14 cellular contexts compared by ENCODE assay signal in the genomic region with DNA sequence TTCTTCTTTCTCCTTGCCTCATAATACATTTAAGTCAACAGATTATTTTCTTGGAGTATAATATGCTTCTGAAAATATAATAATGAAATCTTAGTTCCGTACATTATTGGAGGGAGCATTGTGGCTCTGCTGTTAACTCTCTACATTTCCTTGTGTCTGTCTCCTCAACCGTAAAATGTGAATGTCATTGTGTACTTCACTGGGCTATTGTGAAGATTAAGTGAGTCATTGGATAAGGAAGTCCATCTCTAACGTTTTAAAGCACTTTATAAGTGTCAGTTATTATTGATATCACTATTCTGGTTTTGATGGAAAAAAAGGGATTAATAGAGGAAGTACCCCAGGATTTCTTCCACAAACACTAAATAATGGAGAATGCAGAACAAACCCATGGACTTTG.
"Had no signal": no experiment of that assay in that cellular context is flagged by ENCODE, and none has a peak within 500 bp of the region (broad histone marks: within the 10 kb centered on the region; RNA-seq: fewer than 3 reads in every experiment).

No MANE protein-coding gene starts in this region.

- H3K4me1 ChIP-seq: tibial nerve had no signal

- H3K27ac ChIP-seq: epithelial cell of prostate, tibial nerve had no signal

- H3K9me3 ChIP-seq: tibial nerve had no signal

- H3K4me1 Mint-ChIP-seq: activated CD4-positive, alpha-beta T cell treated with anti-CD3 and anti-CD28 coated beads for 36 hours had no signal

- H3K27me3 Mint-ChIP-seq: activated CD4-positive, alpha-beta T cell treated with anti-CD3 and anti-CD28 coated beads for 36 hours; activated naive CD8-positive, alpha-beta T cell had no signal

- DNase-seq: activated CD4-positive, alpha-beta T cell treated with anti-CD3 and anti-CD28 coated beads for 36 hours; activated CD4-positive, alpha-beta T cell treated with anti-CD3 and anti-CD28 coated beads, Interleukin-2, amount 50 U/mL, for 48 hours; activated gamma-delta T cell treated with Interleukin-2 at 50 U/mL for 16 hours; effector memory CD8-positive, alpha-beta T cell; head of caudate nucleus; left ventricle myocardium superior; stimulated activated CD8-positive, alpha-beta memory T cell treated with anti-CD3 and anti-CD28 coated beads, Interleukin-4, amount 100 ng/mL, for 48 hours; stimulated activated naive CD4-positive, alpha-beta T cell; T-helper 2 cell had no signal

- H3K36me3 Mint-ChIP-seq: WTC11 had no signal

- H3K4me3 ChIP-seq: tibial nerve had no signal

- H3K9me3 Mint-ChIP-seq: activated T-helper 1 cell treated with anti-CD3 and anti-CD28 coated beads, Interleukin-12 subunit alpha, Interleukin-12 subunit beta, Interleukin-2, Interleukin-4 antibody, amounts not matched to agents 30 ng/mL and 10 ng/mL and 1 ng/mL, durations not matched to agents 14 hours and 24 hours and 36 hours; effector memory CD8-positive, alpha-beta T cell; WTC11 had no signal

- H3K27me3 ChIP-seq: tibial nerve had no signal

- ATAC-seq: activated CD4-positive, alpha-beta T cell treated with anti-CD3 and anti-CD28 coated beads for 36 hours; effector memory CD8-positive, alpha-beta T cell; left ventricle myocardium superior; WTC11 had no signal

- H3K4me3 Mint-ChIP-seq: activated CD4-positive, alpha-beta T cell treated with anti-CD3 and anti-CD28 coated beads for 36 hours; activated naive CD8-positive, alpha-beta T cell; activated T-helper 1 cell treated with anti-CD3 and anti-CD28 coated beads, Interleukin-12 subunit alpha, Interleukin-12 subunit beta, Interleukin-2, Interleukin-4 antibody, amounts not matched to agents 30 ng/mL and 10 ng/mL and 1 ng/mL, durations not matched to agents 14 hours and 24 hours and 36 hours; effector memory CD8-positive, alpha-beta T cell; WTC11 had no signal

- H3K27ac Mint-ChIP-seq: activated CD4-positive, alpha-beta T cell treated with anti-CD3 and anti-CD28 coated beads for 36 hours; activated naive CD8-positive, alpha-beta T cell; activated T-helper 1 cell treated with anti-CD3 and anti-CD28 coated beads, Interleukin-12 subunit alpha, Interleukin-12 subunit beta, Interleukin-2, Interleukin-4 antibody, amounts not matched to agents 30 ng/mL and 10 ng/mL and 1 ng/mL, durations not matched to agents 14 hours and 24 hours and 36 hours; effector memory CD8-positive, alpha-beta T cell; WTC11 had no signal
